Comparison of ENCODE assay signal across 8 cellular contexts in the genomic region with DNA sequence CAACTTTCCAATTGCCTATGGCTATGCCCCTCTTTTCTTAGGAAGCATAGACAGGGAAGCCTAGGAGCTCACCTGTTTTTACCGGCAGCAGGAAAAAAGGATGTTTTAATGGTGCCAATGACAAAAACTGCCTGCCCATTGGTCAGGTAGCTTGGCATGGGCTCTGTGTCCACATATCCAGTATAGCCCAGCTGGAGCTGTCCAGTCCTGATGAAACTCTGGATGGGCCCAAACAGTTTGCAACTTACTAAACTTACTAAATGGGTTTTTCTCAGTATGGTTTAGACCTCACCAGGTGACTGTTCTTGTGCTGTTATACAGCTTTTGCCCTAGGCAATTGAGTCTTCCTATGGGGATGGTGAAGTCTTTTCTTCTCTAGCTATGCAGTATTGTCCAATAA.
"Had no signal": no experiment of that assay in that cellular context is flagged by ENCODE, and none has a peak within 500 bp of the region (broad histone marks: within the 10 kb centered on the region; RNA-seq: fewer than 3 reads in every experiment).

No MANE protein-coding gene starts in this region.

- ATAC-seq: GM12878 had no signal

- DNase-seq: GDM1, GF-D8 had no signal

- H3K4me3 ChIP-seq: GM12878 had no signal

- FAIRE-seq: G401.6, GM12878, GM12891, GM12892, GM18507, GM19239 had no signal
